1 cellular context compared by ENCODE assay signal in the genomic region with DNA sequence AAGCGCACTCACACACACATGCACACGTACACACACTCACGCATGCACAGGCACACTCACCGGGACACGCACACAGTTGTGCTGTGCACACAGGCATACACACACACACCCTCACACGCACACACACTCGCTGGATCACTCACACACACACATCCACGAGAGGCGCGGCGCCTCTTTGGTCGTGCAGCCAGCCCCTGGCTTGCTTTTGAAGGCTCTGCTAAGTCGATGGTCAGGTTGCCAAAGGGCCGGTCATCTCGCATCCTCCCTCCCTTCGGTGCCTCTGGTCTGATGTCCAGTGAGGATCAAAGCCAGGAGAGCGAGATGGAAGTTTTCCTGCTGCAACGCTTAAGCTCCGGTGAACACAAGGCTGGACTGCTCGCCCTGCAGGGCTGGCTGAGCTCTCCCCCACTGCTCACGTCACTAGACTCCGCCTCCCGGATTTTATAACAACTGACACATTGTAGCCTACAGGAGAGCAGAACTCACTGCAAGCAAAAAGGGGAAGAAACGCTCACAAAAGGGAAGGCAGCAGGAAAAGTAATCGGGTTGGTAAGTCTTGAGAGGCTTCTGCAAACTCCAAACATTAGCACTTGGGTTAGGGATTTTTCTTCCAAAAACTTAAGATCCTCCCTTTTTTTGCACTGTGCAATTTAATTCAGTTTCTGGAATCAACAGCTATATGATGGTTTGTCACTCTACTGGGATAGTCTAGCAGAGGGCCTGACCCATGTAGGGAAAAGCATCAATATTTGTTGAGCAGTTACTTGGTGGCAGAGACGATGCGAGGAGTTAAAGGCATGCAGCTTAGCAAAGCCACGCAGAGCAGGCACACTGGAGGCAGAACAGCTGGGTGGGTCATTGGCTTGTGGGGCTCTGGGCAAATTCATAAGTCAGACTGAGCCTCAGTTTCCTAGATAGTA.
TF ChIP-seq lines count a peak whose summit lies in the region.

A gene (minus strand): TSS at position 374 of the 920 bp plus-strand sequence. CDS start 695 bp downstream, outside the sequence.

TF ChIP-seq in K562, 482 proteins besides CTCF, POLR2A, EP300 and RAD21 (continued from another document and continues in another):
- TF ChIP-seq, protein P1, sequence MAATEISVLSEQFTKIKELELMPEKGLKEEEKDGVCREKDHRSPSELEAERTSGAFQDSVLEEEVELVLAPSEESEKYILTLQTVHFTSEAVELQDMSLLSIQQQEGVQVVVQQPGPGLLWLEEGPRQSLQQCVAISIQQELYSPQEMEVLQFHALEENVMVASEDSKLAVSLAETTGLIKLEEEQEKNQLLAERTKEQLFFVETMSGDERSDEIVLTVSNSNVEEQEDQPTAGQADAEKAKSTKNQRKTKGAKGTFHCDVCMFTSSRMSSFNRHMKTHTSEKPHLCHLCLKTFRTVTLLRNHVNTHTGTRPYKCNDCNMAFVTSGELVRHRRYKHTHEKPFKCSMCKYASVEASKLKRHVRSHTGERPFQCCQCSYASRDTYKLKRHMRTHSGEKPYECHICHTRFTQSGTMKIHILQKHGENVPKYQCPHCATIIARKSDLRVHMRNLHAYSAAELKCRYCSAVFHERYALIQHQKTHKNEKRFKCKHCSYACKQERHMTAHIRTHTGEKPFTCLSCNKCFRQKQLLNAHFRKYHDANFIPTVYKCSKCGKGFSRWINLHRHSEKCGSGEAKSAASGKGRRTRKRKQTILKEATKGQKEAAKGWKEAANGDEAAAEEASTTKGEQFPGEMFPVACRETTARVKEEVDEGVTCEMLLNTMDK (IDR thresholded peaks at IDR 0.05; ENCODE audit: borderline replicate concordance, insufficient read depth, low read depth, low read length, poor library complexity, severe bottlenecking), result no peak
- peak; percentile 28 for TF ChIP-seq MEIS2 (IDR thresholded peaks at IDR 0.05; ENCODE audit: partially characterized antibody)
- TF ChIP-seq, protein P2, sequence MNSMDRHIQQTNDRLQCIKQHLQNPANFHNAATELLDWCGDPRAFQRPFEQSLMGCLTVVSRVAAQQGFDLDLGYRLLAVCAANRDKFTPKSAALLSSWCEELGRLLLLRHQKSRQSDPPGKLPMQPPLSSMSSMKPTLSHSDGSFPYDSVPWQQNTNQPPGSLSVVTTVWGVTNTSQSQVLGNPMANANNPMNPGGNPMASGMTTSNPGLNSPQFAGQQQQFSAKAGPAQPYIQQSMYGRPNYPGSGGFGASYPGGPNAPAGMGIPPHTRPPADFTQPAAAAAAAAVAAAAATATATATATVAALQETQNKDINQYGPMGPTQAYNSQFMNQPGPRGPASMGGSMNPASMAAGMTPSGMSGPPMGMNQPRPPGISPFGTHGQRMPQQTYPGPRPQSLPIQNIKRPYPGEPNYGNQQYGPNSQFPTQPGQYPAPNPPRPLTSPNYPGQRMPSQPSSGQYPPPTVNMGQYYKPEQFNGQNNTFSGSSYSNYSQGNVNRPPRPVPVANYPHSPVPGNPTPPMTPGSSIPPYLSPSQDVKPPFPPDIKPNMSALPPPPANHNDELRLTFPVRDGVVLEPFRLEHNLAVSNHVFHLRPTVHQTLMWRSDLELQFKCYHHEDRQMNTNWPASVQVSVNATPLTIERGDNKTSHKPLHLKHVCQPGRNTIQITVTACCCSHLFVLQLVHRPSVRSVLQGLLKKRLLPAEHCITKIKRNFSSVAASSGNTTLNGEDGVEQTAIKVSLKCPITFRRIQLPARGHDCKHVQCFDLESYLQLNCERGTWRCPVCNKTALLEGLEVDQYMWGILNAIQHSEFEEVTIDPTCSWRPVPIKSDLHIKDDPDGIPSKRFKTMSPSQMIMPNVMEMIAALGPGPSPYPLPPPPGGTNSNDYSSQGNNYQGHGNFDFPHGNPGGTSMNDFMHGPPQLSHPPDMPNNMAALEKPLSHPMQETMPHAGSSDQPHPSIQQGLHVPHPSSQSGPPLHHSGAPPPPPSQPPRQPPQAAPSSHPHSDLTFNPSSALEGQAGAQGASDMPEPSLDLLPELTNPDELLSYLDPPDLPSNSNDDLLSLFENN (IDR thresholded peaks at IDR 0.05; ENCODE audit: low read depth in 2 of 2, low read length in 2 of 2), result no peak
- TF ChIP-seq PCBP1 (IDR thresholded peaks at IDR 0.05; ENCODE audit: low read depth, low read length, poor library complexity, severe bottlenecking), result no peak
- TF ChIP-seq ZFP36 (IDR thresholded peaks at IDR 0.05; ENCODE audit: low read depth, low read length, partially characterized antibody), result peak; percentile 26
- no peak for TF ChIP-seq HLTF (IDR thresholded peaks at IDR 0.05)
- TF ChIP-seq, protein P3, sequence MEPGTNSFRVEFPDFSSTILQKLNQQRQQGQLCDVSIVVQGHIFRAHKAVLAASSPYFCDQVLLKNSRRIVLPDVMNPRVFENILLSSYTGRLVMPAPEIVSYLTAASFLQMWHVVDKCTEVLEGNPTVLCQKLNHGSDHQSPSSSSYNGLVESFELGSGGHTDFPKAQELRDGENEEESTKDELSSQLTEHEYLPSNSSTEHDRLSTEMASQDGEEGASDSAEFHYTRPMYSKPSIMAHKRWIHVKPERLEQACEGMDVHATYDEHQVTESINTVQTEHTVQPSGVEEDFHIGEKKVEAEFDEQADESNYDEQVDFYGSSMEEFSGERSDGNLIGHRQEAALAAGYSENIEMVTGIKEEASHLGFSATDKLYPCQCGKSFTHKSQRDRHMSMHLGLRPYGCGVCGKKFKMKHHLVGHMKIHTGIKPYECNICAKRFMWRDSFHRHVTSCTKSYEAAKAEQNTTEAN (CRISPR knock-in tag; IDR thresholded peaks at IDR 0.05), result no peak
- TF ChIP-seq YY1 (IDR thresholded peaks at IDR 0.05; ENCODE audit: borderline replicate concordance in 1 of 3, control insufficient read depth in 1 of 3, extremely low read depth in 1 of 3, insufficient read depth in 3 of 3, insufficient read length in 1 of 3, insufficient replicate concordance in 2 of 3, low read depth in 1 of 3, low read length in 2 of 3), result no peak
- TF ChIP-seq, protein P4, sequence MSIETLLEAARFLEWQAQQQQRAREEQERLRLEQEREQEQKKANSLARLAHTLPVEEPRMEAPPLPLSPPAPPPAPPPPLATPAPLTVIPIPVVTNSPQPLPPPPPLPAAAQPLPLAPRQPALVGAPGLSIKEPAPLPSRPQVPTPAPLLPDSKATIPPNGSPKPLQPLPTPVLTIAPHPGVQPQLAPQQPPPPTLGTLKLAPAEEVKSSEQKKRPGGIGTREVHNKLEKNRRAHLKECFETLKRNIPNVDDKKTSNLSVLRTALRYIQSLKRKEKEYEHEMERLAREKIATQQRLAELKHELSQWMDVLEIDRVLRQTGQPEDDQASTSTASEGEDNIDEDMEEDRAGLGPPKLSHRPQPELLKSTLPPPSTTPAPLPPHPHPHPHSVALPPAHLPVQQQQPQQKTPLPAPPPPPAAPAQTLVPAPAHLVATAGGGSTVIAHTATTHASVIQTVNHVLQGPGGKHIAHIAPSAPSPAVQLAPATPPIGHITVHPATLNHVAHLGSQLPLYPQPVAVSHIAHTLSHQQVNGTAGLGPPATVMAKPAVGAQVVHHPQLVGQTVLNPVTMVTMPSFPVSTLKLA (conservative IDR thresholded peaks at IDR 0.05), result no peak
- TF ChIP-seq, protein P5, sequence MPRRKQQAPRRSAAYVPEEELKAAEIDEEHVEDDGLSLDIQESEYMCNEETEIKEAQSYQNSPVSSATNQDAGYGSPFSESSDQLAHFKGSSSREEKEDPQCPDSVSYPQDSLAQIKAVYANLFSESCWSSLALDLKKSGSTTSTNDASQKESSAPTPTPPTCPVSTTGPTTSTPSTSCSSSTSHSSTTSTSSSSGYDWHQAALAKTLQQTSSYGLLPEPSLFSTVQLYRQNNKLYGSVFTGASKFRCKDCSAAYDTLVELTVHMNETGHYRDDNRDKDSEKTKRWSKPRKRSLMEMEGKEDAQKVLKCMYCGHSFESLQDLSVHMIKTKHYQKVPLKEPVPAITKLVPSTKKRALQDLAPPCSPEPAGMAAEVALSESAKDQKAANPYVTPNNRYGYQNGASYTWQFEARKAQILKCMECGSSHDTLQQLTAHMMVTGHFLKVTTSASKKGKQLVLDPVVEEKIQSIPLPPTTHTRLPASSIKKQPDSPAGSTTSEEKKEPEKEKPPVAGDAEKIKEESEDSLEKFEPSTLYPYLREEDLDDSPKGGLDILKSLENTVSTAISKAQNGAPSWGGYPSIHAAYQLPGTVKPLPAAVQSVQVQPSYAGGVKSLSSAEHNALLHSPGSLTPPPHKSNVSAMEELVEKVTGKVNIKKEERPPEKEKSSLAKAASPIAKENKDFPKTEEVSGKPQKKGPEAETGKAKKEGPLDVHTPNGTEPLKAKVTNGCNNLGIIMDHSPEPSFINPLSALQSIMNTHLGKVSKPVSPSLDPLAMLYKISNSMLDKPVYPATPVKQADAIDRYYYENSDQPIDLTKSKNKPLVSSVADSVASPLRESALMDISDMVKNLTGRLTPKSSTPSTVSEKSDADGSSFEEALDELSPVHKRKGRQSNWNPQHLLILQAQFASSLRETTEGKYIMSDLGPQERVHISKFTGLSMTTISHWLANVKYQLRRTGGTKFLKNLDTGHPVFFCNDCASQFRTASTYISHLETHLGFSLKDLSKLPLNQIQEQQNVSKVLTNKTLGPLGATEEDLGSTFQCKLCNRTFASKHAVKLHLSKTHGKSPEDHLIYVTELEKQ (CRISPR knock-in tag; IDR thresholded peaks at IDR 0.05), result no peak
- TF ChIP-seq CBFA2T3 (IDR thresholded peaks at IDR 0.05), result no peak
- TF ChIP-seq SIN3B (IDR thresholded peaks at IDR 0.05; ENCODE audit: low read depth), result no peak
- TF ChIP-seq FOXA1 (IDR thresholded peaks at IDR 0.05; ENCODE audit: borderline replicate concordance), result no peak
- no peak for TF ChIP-seq POLR2H (tag; IDR thresholded peaks at IDR 0.05; ENCODE audit: low read depth)
- TF ChIP-seq CBX2 (IDR thresholded peaks at IDR 0.05; ENCODE audit: insufficient read depth, low read length, poor library complexity, severe bottlenecking), result no peak
- TF ChIP-seq YBX1 (IDR thresholded peaks at IDR 0.05), result no peak
- no peak for TF ChIP-seq BRD4 (IDR thresholded peaks at IDR 0.05)
- no peak for TF ChIP-seq ATF1 (CRISPR knock-in tag; IDR thresholded peaks at IDR 0.05)
- peak; percentile 93 for TF ChIP-seq ATF1 (tag; IDR thresholded peaks at IDR 0.05)
- TF ChIP-seq, protein P6, sequence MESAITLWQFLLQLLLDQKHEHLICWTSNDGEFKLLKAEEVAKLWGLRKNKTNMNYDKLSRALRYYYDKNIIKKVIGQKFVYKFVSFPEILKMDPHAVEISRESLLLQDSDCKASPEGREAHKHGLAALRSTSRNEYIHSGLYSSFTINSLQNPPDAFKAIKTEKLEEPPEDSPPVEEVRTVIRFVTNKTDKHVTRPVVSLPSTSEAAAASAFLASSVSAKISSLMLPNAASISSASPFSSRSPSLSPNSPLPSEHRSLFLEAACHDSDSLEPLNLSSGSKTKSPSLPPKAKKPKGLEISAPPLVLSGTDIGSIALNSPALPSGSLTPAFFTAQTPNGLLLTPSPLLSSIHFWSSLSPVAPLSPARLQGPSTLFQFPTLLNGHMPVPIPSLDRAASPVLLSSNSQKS (CRISPR knock-in tag; IDR thresholded peaks at IDR 0.05), result no peak
- TF ChIP-seq RAD51 (IDR thresholded peaks at IDR 0.05; ENCODE audit: borderline replicate concordance, low read depth), result no peak
- TF ChIP-seq E2F3 (CRISPR knock-in tag; IDR thresholded peaks at IDR 0.05), result no peak
- no peak for TF ChIP-seq ZNF668 (CRISPR knock-in tag; IDR thresholded peaks at IDR 0.05)
- no peak for TF ChIP-seq ERF (CRISPR knock-in tag; IDR thresholded peaks at IDR 0.05)
- no peak for TF ChIP-seq ZNF561 (CRISPR knock-in tag; conservative IDR thresholded peaks at IDR 0.05)
- TF ChIP-seq TSC22D4 (tag; IDR thresholded peaks at IDR 0.05), result no peak
- TF ChIP-seq ZNF347 (CRISPR knock-in tag; IDR thresholded peaks at IDR 0.05; ENCODE audit: low read depth), result no peak
- TF ChIP-seq, protein P7, sequence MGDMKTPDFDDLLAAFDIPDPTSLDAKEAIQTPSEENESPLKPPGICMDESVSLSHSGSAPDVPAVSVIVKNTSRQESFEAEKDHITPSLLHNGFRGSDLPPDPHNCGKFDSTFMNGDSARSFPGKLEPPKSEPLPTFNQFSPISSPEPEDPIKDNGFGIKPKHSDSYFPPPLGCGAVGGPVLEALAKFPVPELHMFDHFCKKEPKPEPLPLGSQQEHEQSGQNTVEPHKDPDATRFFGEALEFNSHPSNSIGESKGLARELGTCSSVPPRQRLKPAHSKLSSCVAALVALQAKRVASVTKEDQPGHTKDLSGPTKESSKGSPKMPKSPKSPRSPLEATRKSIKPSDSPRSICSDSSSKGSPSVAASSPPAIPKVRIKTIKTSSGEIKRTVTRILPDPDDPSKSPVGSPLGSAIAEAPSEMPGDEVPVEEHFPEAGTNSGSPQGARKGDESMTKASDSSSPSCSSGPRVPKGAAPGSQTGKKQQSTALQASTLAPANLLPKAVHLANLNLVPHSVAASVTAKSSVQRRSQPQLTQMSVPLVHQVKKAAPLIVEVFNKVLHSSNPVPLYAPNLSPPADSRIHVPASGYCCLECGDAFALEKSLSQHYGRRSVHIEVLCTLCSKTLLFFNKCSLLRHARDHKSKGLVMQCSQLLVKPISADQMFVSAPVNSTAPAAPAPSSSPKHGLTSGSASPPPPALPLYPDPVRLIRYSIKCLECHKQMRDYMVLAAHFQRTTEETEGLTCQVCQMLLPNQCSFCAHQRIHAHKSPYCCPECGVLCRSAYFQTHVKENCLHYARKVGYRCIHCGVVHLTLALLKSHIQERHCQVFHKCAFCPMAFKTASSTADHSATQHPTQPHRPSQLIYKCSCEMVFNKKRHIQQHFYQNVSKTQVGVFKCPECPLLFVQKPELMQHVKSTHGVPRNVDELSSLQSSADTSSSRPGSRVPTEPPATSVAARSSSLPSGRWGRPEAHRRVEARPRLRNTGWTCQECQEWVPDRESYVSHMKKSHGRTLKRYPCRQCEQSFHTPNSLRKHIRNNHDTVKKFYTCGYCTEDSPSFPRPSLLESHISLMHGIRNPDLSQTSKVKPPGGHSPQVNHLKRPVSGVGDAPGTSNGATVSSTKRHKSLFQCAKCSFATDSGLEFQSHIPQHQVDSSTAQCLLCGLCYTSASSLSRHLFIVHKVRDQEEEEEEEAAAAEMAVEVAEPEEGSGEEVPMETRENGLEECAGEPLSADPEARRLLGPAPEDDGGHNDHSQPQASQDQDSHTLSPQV (IDR thresholded peaks at IDR 0.05), result no peak
- peak in 1 of 2 experiments; percentile 35; a peak in 1 of 4 replicates for TF ChIP-seq NRF1 (conservative IDR thresholded peaks at IDR 0.05 in 1 of 2, IDR thresholded peaks at IDR 0.05 in 1 of 2)
- no peak for TF ChIP-seq BRCA1 (IDR thresholded peaks at IDR 0.05)
- TF ChIP-seq BRCA1 (CRISPR knock-in tag; IDR thresholded peaks at IDR 0.05), result no peak
- no peak for TF ChIP-seq ESRRA (IDR thresholded peaks at IDR 0.05; ENCODE audit: borderline replicate concordance, low read depth)
- TF ChIP-seq BCL6 (CRISPR knock-in tag; IDR thresholded peaks at IDR 0.05), result no peak
- TF ChIP-seq, protein P8, sequence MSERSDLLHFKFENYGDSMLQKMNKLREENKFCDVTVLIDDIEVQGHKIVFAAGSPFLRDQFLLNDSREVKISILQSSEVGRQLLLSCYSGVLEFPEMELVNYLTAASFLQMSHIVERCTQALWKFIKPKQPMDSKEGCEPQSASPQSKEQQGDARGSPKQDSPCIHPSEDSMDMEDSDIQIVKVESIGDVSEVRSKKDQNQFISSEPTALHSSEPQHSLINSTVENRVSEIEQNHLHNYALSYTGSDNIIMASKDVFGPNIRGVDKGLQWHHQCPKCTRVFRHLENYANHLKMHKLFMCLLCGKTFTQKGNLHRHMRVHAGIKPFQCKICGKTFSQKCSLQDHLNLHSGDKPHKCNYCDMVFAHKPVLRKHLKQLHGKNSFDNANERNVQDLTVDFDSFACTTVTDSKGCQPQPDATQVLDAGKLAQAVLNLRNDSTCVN (CRISPR knock-in tag; IDR thresholded peaks at IDR 0.05), result no peak
- TF ChIP-seq ZNF165 (CRISPR knock-in tag; IDR thresholded peaks at IDR 0.05; ENCODE audit: borderline replicate concordance), result no peak
- no peak for TF ChIP-seq GTF2F1 (IDR thresholded peaks at IDR 0.05; ENCODE audit: low read depth, low read length)
